In the genomic region with DNA sequence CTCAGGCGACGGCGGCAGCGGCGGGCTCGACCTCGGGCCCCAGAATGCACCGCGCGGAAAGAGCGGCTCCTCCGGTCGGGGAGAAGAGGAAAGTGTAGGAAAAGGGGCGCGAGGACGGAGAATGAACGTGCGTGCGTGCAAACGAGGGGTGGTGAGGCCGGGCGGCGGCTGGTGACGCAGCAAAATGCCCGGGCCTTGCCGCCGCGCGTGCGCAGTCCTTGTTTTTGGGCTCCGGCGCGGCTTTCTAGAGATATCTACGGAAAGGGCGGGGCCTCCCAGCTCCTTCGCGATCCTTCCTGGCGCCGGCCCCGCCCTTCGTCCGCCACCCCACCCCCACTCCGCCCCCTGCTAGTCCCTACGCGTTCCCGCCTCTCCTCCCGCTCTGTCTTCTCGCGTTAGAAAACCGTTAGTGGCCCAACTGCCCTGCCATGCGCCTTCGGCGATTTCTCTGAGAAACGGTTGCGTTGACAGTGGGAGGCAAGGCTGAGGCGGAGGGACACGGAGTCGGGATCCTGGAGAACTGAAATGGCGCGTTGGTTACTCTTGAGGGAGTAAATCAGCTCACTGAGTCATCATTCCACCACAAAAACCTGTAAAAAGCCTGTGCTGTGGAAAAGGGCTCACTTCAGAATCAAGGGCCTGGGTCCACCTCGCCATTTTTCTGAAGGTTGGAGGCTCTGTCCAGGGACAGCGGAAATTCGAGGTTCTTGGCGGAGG, we compare ENCODE assay signal across 8 cellular contexts. TPM values are rescaled to one million over a fixed set of nuclear protein-coding genes. Genes with fewer than 3 reads are reported as not detected.
A peak's percentile ranks its signal among the peaks of the same experiment; 100 is the strongest.
DNase-seq lines count a peak whose midpoint lies in the region; ATAC-seq and TF ChIP-seq lines count a peak whose summit lies in the region.

A gene with protein sequence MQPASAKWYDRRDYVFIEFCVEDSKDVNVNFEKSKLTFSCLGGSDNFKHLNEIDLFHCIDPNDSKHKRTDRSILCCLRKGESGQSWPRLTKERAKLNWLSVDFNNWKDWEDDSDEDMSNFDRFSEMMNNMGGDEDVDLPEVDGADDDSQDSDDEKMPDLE (minus strand): TSS at position 156 of the 717 bp plus-strand sequence. CDS start 285 bp downstream, outside the sequence.

- H3K27ac ChIP-seq in AG04450 (ENCODE audit: low read depth, low read length): peak within 1 kb of the TSS; percentile 99
- peak within 1 kb of the TSS; percentile 99 to 100 (median 100) for H3K27ac ChIP-seq in spleen

- H3K27me3 ChIP-seq in AG04450 (ENCODE audit: control insufficient read depth, insufficient read depth, low read length) (no peaks in the 10 kb centered on the region), spleen (replicated peaks in 1 of 7) (no peaks in the 10 kb centered on the region)

- H3K27ac Mint-ChIP-seq in WTC11 (peak within 1 kb of the TSS; percentile 98), immature natural killer cell (peak within 1 kb of the TSS; percentile 96 to 100 (median 99))

- H3K9me3 ChIP-seq in AG04450 (ENCODE audit: control insufficient read depth, insufficient read depth, low read length): peaks cover 4% of the 10 kb centered on the region; the same call in 1 of the 2 replicates
- no peaks in the 10 kb centered on the region for H3K9me3 ChIP-seq in spleen

- H3K9me3 Mint-ChIP-seq in WTC11: no peaks in the 10 kb centered on the region
- H3K9me3 Mint-ChIP-seq in immature natural killer cell: no peaks in the 10 kb centered on the region

- WGBS in spleen, 5 donors: 0 to 1% (median 0%) methylated on average over 41 to 64 of the region's 64 CpGs

- H3K4me1 ChIP-seq in spleen: peaks cover 9 to 55% (median 34%) of the 10 kb centered on the region in 6 donors

- TF ChIP-seq POLR2A in spleen (IDR thresholded peaks at IDR 0.05): peak; percentile 42 to 81 (median 44)

- DNase-seq in AG04450 (ENCODE audit: low read depth, low spot score) (peak; percentile 93), NCI-H226 (peak; percentile 100), WTC11 (ENCODE audit: low spot score) (peak; percentile 99), cardiac fibroblast (ENCODE audit: low read depth in 2 of 2) (peak; percentile 98 to 99), immature natural killer cell (peak; percentile 97 to 99 (median 98)), spleen (peak; percentile 98)

- intact Hi-C loops in spleen (cut with DNase I; ENCODE audit: low total_unique reads): no loop called here

- H3K4me1 Mint-ChIP-seq in WTC11 (peaks cover 17% of the 10 kb centered on the region), immature natural killer cell (peaks cover 40 to 46% of the 10 kb centered on the region in 2 donors)

- H3K36me3 Mint-ChIP-seq in WTC11: peaks cover 26% of the 10 kb centered on the region
- peaks cover 3 to 4% (median 4%) of the 10 kb centered on the region in 3 donors for H3K36me3 Mint-ChIP-seq in immature natural killer cell

- peak within 1 kb of the TSS; percentile 97 for H3K4me3 ChIP-seq in AG04450 (ENCODE audit: low read depth, low read length)
- peak within 1 kb of the TSS; percentile 96 to 98 for H3K4me3 ChIP-seq in cardiac fibroblast (replicated peaks in 1 of 2; ENCODE audit: low read depth in 2 of 2, low read length in 2 of 2)
- peak within 1 kb of the TSS; percentile 67 to 98 (median 90) for H3K4me3 ChIP-seq in spleen

- CTCF ChIA-PET in AG04450 (lab: Charles Lee): interaction anchor here (0.8 to 4.1 kb wide), 2 partner anchors 52 to 111 kb away, joined by 3 to 16 read pairs; no protein-coding TSS in a partner anchor
- CTCF ChIA-PET in WTC11 (lab: Charles Lee): interaction anchor here (0.6 to 3.9 kb wide), 8 partner anchors 29 to 381 kb away, joined by 3 to 27 read pairs (median 4); a partner anchor contains a TSS

- ATAC-seq in GM18909 (IDR thresholded peaks at IDR 0.05; ENCODE audit: poor library complexity, unreplicated experiment): peak; percentile 72
- peak; percentile 61 for ATAC-seq in HG03175 (IDR thresholded peaks at IDR 0.05; ENCODE audit: unreplicated experiment)
- peak; percentile 80 for ATAC-seq in WTC11

- POLR2A ChIA-PET in AG04450 (lab: Yijun Ruan, JAX): interaction anchor here (0.5 to 1.2 kb wide), 12 partner anchors 9 to 499 kb away, joined by 3 to 17 read pairs (median 4); a partner anchor contains a TSS
- POLR2A ChIA-PET in WTC11 (lab: Charles Lee): interaction anchor here (0.6 to 3.2 kb wide), 12 partner anchors 10 to 424 kb away, joined by 3 to 15 read pairs (median 5); a partner anchor contains a TSS

- H3K36me3 ChIP-seq in spleen: no peaks in the 10 kb centered on the region

- TF ChIP-seq CTCF in AG04450 (IDR thresholded peaks at IDR 0.05; ENCODE audit: low read depth, low read length): no peak
- no peak for TF ChIP-seq CTCF in WTC11 (IDR thresholded peaks at IDR 0.05)
- TF ChIP-seq CTCF in cardiac fibroblast (IDR thresholded peaks at IDR 0.05; ENCODE audit: low read depth, low read length): no peak
- peak in 3 of 11 experiments; percentile 21 to 40 (median 35) for TF ChIP-seq CTCF in spleen (IDR thresholded peaks at IDR 0.05 in 8 of 11, conservative IDR thresholded peaks at IDR 0.05 in 3 of 11)

- H3K4me3 Mint-ChIP-seq in WTC11 (peak within 1 kb of the TSS; percentile 99), immature natural killer cell (peak within 1 kb of the TSS; percentile 98 to 100 (median 99))

- H3K27me3 Mint-ChIP-seq in WTC11 (ENCODE audit: low read depth) (no peaks in the 10 kb centered on the region; the same call in 1 of the 2 replicates), immature natural killer cell (ENCODE audit: low read depth in 3 of 3) (peaks cover 9 to 31% (median 29%) of the 10 kb centered on the region in 3 donors)

TF ChIP-seq in WTC11, 78 proteins besides CTCF, POLR2A, EP300 and RAD21 (continues in another document):
- TF ChIP-seq, protein P1, sequence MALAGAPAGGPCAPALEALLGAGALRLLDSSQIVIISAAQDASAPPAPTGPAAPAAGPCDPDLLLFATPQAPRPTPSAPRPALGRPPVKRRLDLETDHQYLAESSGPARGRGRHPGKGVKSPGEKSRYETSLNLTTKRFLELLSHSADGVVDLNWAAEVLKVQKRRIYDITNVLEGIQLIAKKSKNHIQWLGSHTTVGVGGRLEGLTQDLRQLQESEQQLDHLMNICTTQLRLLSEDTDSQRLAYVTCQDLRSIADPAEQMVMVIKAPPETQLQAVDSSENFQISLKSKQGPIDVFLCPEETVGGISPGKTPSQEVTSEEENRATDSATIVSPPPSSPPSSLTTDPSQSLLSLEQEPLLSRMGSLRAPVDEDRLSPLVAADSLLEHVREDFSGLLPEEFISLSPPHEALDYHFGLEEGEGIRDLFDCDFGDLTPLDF (CRISPR knock-in tag; IDR thresholded peaks at IDR 0.05): peak; percentile 78; the same call in 1 of the 2 replicates
- no peak; the same call in none of the 2 replicates for TF ChIP-seq JUN (CRISPR knock-in tag; IDR thresholded peaks at IDR 0.05)
- no peak for TF ChIP-seq SMAD4 (CRISPR knock-in tag; IDR thresholded peaks at IDR 0.05)
- TF ChIP-seq SP1 (CRISPR knock-in tag; conservative IDR thresholded peaks at IDR 0.05): peak; percentile 76
- TF ChIP-seq TEAD1 (CRISPR knock-in tag; IDR thresholded peaks at IDR 0.05): peak; percentile 88
- no peak for TF ChIP-seq IRF2 (CRISPR knock-in tag; IDR thresholded peaks at IDR 0.05; ENCODE audit: borderline replicate concordance, low read depth)
- no peak for TF ChIP-seq ZNF671 (CRISPR knock-in tag; IDR thresholded peaks at IDR 0.05)
- no peak for TF ChIP-seq ZNF121 (CRISPR knock-in tag; IDR thresholded peaks at IDR 0.05)
- TF ChIP-seq CREM (CRISPR knock-in tag; IDR thresholded peaks at IDR 0.05): peak; percentile 93
- no peak for TF ChIP-seq NR3C1 (CRISPR knock-in tag; conservative IDR thresholded peaks at IDR 0.05; ENCODE audit: low read depth)
- TF ChIP-seq, protein P2, sequence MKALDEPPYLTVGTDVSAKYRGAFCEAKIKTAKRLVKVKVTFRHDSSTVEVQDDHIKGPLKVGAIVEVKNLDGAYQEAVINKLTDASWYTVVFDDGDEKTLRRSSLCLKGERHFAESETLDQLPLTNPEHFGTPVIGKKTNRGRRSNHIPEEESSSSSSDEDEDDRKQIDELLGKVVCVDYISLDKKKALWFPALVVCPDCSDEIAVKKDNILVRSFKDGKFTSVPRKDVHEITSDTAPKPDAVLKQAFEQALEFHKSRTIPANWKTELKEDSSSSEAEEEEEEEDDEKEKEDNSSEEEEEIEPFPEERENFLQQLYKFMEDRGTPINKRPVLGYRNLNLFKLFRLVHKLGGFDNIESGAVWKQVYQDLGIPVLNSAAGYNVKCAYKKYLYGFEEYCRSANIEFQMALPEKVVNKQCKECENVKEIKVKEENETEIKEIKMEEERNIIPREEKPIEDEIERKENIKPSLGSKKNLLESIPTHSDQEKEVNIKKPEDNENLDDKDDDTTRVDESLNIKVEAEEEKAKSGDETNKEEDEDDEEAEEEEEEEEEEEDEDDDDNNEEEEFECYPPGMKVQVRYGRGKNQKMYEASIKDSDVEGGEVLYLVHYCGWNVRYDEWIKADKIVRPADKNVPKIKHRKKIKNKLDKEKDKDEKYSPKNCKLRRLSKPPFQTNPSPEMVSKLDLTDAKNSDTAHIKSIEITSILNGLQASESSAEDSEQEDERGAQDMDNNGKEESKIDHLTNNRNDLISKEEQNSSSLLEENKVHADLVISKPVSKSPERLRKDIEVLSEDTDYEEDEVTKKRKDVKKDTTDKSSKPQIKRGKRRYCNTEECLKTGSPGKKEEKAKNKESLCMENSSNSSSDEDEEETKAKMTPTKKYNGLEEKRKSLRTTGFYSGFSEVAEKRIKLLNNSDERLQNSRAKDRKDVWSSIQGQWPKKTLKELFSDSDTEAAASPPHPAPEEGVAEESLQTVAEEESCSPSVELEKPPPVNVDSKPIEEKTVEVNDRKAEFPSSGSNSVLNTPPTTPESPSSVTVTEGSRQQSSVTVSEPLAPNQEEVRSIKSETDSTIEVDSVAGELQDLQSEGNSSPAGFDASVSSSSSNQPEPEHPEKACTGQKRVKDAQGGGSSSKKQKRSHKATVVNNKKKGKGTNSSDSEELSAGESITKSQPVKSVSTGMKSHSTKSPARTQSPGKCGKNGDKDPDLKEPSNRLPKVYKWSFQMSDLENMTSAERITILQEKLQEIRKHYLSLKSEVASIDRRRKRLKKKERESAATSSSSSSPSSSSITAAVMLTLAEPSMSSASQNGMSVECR (CRISPR knock-in tag; IDR thresholded peaks at IDR 0.05; ENCODE audit: borderline replicate concordance): peak; percentile 68; the same call in 1 of the 2 replicates

RNA-seq across cellular contexts. Expression of the gene that starts here (rescaled TPM):
- polyA plus RNA-seq in AG04450 (2011; rRNA removed): 80.1 and 112 TPM in 2 replicates
- 18.8 and 44.0 TPM in 2 replicates for polyA minus RNA-seq in AG04450 (2011; rRNA and poly(A)+ RNA removed)
- 394 to 436 TPM (median 420 TPM) in 3 replicates for total RNA-seq in WTC11 (2021)
- 100 to 1,000 TPM; 175 to 222 (median 180) TPM for polyA plus RNA-seq in immature natural killer cell
- 100 to 1,000 TPM in 5 of 7 donors, 10 to 100 TPM in 2; 84.1 to 163 (median 133) TPM for total RNA-seq in spleen
- 100 to 1,000 TPM in 2 of 3 donors, 10 to 100 TPM in 1; 80.6 to 154 (median 114) TPM for polyA plus RNA-seq in spleen

Comparison
In these comparisons a context has a peak if more than half of its experiments do, and no peak if none do; other contexts are left out.
1. Peak in every context shown above with its lines: DNase-seq, ATAC-seq, H3K4me3 ChIP-seq and H3K27ac ChIP-seq.